In genomic region chr6:79646006-79646405, GRCh38 we compare ENCODE assay signal across 8 cellular contexts. TPM values are rescaled to one million over a fixed set of nuclear protein-coding genes. Genes with fewer than 3 reads are reported as not detected.
A peak's percentile ranks its signal among the peaks of the same experiment; 100 is the strongest.
DNase-seq lines count a peak whose midpoint lies in the region; ATAC-seq and TF ChIP-seq lines count a peak whose summit lies in the region.
"Had no signal": no experiment of that assay in that cellular context is flagged by ENCODE, and none has a peak within 500 bp of the region (broad histone marks: within the 10 kb centered on the region; RNA-seq: fewer than 3 reads in every experiment).

No MANE protein-coding gene starts in this region.

- H3K4me1 ChIP-seq in Peyer's patch, result peaks cover 0 to 9% (median 0%) of the 10 kb centered on the region in 4 donors

- peaks cover 70% of the 10 kb centered on the region for H3K4me1 Mint-ChIP-seq in Calu3 (ENCODE audit: low read depth, unreplicated experiment)

- H3K27ac Mint-ChIP-seq in Calu3 (ENCODE audit: unreplicated experiment), result no peak overlapping the region

- H3K27ac ChIP-seq in Peyer's patch, result no peak overlapping the region

- CTCF ChIA-PET in Calu3 (lab: Charles Lee), result interaction anchor here (0.6 to 1.4 kb wide), 3 partner anchors 11 to 213 kb away, joined by 3 to 10 read pairs (median 3); no protein-coding TSS in a partner anchor

- BruUV-seq in Calu3 (replicated peaks; lab: Mats Ljungman, UMichigan), result no TSS peak

- no peaks in the 10 kb centered on the region for H3K36me3 ChIP-seq in Peyer's patch

- intact Hi-C loops in Calu3 (cut with micrococcal nuclease; ENCODE audit: unreplicated experiment), result no loop called here

- no peak for DNase-seq in Calu3
- DNase-seq in MV-4-11 (lab: John Stamatoyannopoulos, UW), result peak; percentile 3
- peak; percentile 17 for DNase-seq in dermis blood vessel endothelial cell
- no peak for DNase-seq in NCI-H446 (lab: John Stamatoyannopoulos, UW)
- no peak for DNase-seq in Peyer's patch
- no peak for DNase-seq in NCI-H1048 (lab: John Stamatoyannopoulos, UW)
- DNase-seq: RPMI8226 had no signal

- peak; percentile 78 for ATAC-seq in GM18502 (IDR thresholded peaks at IDR 0.05; ENCODE audit: poor library complexity, unreplicated experiment)

- H3K4me3 Mint-ChIP-seq in Calu3 (ENCODE audit: low read depth, unreplicated experiment), result no peak overlapping the region

- TF ChIP-seq CTCF in Calu3 (IDR thresholded peaks at IDR 0.05; ENCODE audit: unreplicated experiment) (peak; percentile 14), Peyer's patch (IDR thresholded peaks at IDR 0.05) (no peak)

- H3K27me3 ChIP-seq in Peyer's patch, result no peaks in the 10 kb centered on the region

- no peaks in the 10 kb centered on the region for H3K9me3 Mint-ChIP-seq in Calu3 (ENCODE audit: low read depth, unreplicated experiment)

- no peak for TF ChIP-seq POLR2A in Peyer's patch (IDR thresholded peaks at IDR 0.05)

- no peaks in the 10 kb centered on the region for H3K9me3 ChIP-seq in Peyer's patch

- no peaks in the 10 kb centered on the region for H3K27me3 Mint-ChIP-seq in Calu3 (ENCODE audit: unreplicated experiment)

- no peaks in the 10 kb centered on the region for H3K36me3 Mint-ChIP-seq in Calu3 (ENCODE audit: insufficient read depth, unreplicated experiment)

- H3K4me3 ChIP-seq in Peyer's patch, result no peak overlapping the region

RNA-seq across cellular contexts. Expression of gene SH3BGRL2, which starts 14.9 kb away (rescaled TPM):
- total RNA-seq in Calu3 (2022), result 44.3 and 46.1 TPM in 2 replicates
- 114 and 133 TPM in 2 replicates for total RNA-seq in dermis blood vessel endothelial cell
- total RNA-seq in Peyer's patch, result 100 to 1,000 TPM in 2 of 4 donors, 10 to 100 TPM in 2; 54.5 to 114 (median 84.8) TPM

Comparison
In these comparisons a context has a peak if more than half of its experiments do, and no peak if none do; other contexts are left out.
1. DNase-seq: peak in MV-4-11 (single experiment) and dermis blood vessel endothelial cell (single experiment); none in Calu3 (single experiment), NCI-H446 (0 of 2), Peyer's patch (0 of 3) and NCI-H1048 (single experiment).